11 cellular contexts compared by ENCODE assay signal in the genomic region with DNA sequence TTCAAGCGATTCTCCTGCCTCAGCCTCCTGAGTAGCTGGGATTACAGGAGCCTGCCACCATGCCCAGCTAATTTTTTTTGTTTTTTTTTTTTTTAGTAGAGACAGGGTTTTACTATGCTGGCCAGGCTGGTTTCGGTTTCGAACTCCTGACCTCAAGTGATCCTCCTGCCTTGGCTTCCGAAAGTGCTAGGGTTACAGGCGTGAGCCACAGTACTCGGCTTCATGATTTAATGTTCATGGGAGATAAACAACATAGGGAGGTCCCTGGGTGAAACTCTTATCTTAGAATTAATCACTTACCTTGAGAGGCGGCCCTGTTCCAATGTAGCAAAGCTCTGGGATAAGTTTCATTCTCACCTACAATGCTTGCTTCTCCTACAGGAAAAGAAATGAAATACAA. TPM values are rescaled to one million over a fixed set of nuclear protein-coding genes. Genes with fewer than 3 reads are reported as not detected.
DNase-seq lines count a peak whose midpoint lies in the region; ATAC-seq, FAIRE-seq and TF ChIP-seq lines count a peak whose summit lies in the region.
"Had no signal": no experiment of that assay in that cellular context is flagged by ENCODE, and none has a peak within 500 bp of the region (broad histone marks: within the 10 kb centered on the region; RNA-seq: fewer than 3 reads in every experiment).

No MANE protein-coding gene starts in this region.

- H3K27ac Mint-ChIP-seq in activated CD8-positive, alpha-beta T cell treated with anti-CD3 and anti-CD28 coated beads for 36 hours, result peak overlapping the region; percentile 10
- H3K27ac Mint-ChIP-seq: memory B cell had no signal

- no peaks in the 10 kb centered on the region for H3K9me3 Mint-ChIP-seq in activated CD8-positive, alpha-beta T cell treated with anti-CD3 and anti-CD28 coated beads for 36 hours
- H3K9me3 Mint-ChIP-seq: memory B cell had no signal

- intact Hi-C loops in activated CD8-positive, alpha-beta T cell treated with anti-CD3 and anti-CD28 coated beads for 36 hours (cut with micrococcal nuclease), result no loop called here
- intact Hi-C loops in sciatic nerve (cut with DNase I), result no loop called here
- intact Hi-C loops in OCI-LY7 (cut with micrococcal nuclease; ENCODE audit: unreplicated experiment), result loop anchor here (5.0 kb wide), 1 partner anchor 37 kb away; no protein-coding TSS in a partner anchor

- peak; percentile 26 for DNase-seq in activated CD8-positive, alpha-beta T cell treated with anti-CD3 and anti-CD28 coated beads for 36 hours
- DNase-seq in RCC 7860 (ENCODE audit: low spot score) (no peak), NCI-H510A treated with DMSO at 0.1 percent for 48 hours (lab: John Stamatoyannopoulos, UW) (no peak), sciatic nerve (ENCODE audit: low spot score) (no peak), OCI-LY7 (ENCODE audit: low spot score) (no peak)
- DNase-seq: AML-193, cortex of kidney had no signal

- ATAC-seq in GM18502 (IDR thresholded peaks at IDR 0.05; ENCODE audit: poor library complexity, unreplicated experiment), result peak; percentile 91
- peak; percentile 97 for ATAC-seq in GM19463 (IDR thresholded peaks at IDR 0.05; ENCODE audit: unreplicated experiment)
- peak; percentile 88 for ATAC-seq in HG03039 (IDR thresholded peaks at IDR 0.05; ENCODE audit: unreplicated experiment)
- peak; percentile 49 for ATAC-seq in activated CD8-positive, alpha-beta T cell treated with anti-CD3 and anti-CD28 coated beads for 36 hours
- no peak for ATAC-seq in sciatic nerve

- H3K27me3 Mint-ChIP-seq in activated CD8-positive, alpha-beta T cell treated with anti-CD3 and anti-CD28 coated beads for 36 hours, result no peaks in the 10 kb centered on the region
- H3K27me3 Mint-ChIP-seq: memory B cell had no signal

- peaks cover 99% of the 10 kb centered on the region for H3K36me3 ChIP-seq in OCI-LY7 (ENCODE audit: insufficient read depth, low read length)

- no peak overlapping the region for H3K4me2 ChIP-seq in OCI-LY7 (ENCODE audit: low read length)

- peaks cover 8% of the 10 kb centered on the region for H3K4me1 Mint-ChIP-seq in activated CD8-positive, alpha-beta T cell treated with anti-CD3 and anti-CD28 coated beads for 36 hours (ENCODE audit: low read depth)
- H3K4me1 Mint-ChIP-seq: memory B cell had no signal

- H3K79me2 ChIP-seq in OCI-LY7 (ENCODE audit: insufficient read depth, low read depth, low read length), result no peaks in the 10 kb centered on the region

- H3K9me3 ChIP-seq in OCI-LY7 (ENCODE audit: low read length), result no peaks in the 10 kb centered on the region

- H2AFZ ChIP-seq in OCI-LY7 (ENCODE audit: low read length), result no peak overlapping the region

- peaks cover 34% of the 10 kb centered on the region for H3K36me3 Mint-ChIP-seq in activated CD8-positive, alpha-beta T cell treated with anti-CD3 and anti-CD28 coated beads for 36 hours (ENCODE audit: low read depth)

- BruUV-seq in OCI-LY7 (replicated peaks; lab: Mats Ljungman, UMichigan), result no TSS peak

- H3K9me2 ChIP-seq in OCI-LY7 (ENCODE audit: insufficient read depth, low read length), result no peaks in the 10 kb centered on the region

- H3K27ac ChIP-seq in OCI-LY7 (ENCODE audit: low read depth, low read length, poor library complexity, severe bottlenecking), result no peak overlapping the region

- no peak overlapping the region for H3K4me3 ChIP-seq in OCI-LY7 (ENCODE audit: low read depth, low read length, poor library complexity, severe bottlenecking)

- H4K20me1 ChIP-seq in OCI-LY7 (ENCODE audit: insufficient read depth, low read length), result no peaks in the 10 kb centered on the region

- no peak for TF ChIP-seq CTCF in activated CD8-positive, alpha-beta T cell treated with anti-CD3 and anti-CD28 coated beads for 36 hours (IDR thresholded peaks at IDR 0.05)
- TF ChIP-seq CTCF in OCI-LY7 (conservative IDR thresholded peaks at IDR 0.05; ENCODE audit: low read length), result no peak

- CTCF ChIA-PET in activated CD8-positive, alpha-beta T cell treated with anti-CD3 and anti-CD28 coated beads for 36 hours (lab: Charles Lee), result no interaction called here
- CTCF ChIA-PET in OCI-LY7 (lab: Charles Lee; ENCODE audit: unreplicated experiment), result no interaction called here

- no peak for FAIRE-seq in RCC 7860 (lab: Jason Lieb, UNC)

- no peak overlapping the region for H3K4me3 Mint-ChIP-seq in activated CD8-positive, alpha-beta T cell treated with anti-CD3 and anti-CD28 coated beads for 36 hours
- H3K4me3 Mint-ChIP-seq: memory B cell had no signal

- POLR2A ChIA-PET in activated CD8-positive, alpha-beta T cell treated with anti-CD3 and anti-CD28 coated beads for 36 hours (lab: Charles Lee), result no interaction called here
- POLR2A ChIA-PET in OCI-LY7 (lab: Charles Lee), result interaction anchor here (2.2 to 5.1 kb wide), 3 partner anchors 13 to 41 kb away, joined by 12 to 22 read pairs (median 15); no protein-coding TSS in a partner anchor

- H3K4me1 ChIP-seq in OCI-LY7 (ENCODE audit: insufficient read depth, low read length, poor library complexity, severe bottlenecking), result no peaks in the 10 kb centered on the region

RNA-seq across cellular contexts. Expression of a gene that starts 48.3 kb away (rescaled TPM):
- total RNA-seq in activated CD8-positive, alpha-beta T cell treated with anti-CD3 and anti-CD28 coated beads for 36 hours, result 10 to 100 TPM; 46.4 to 55.4 TPM
- 87.7 TPM for total RNA-seq in sciatic nerve
- 58.3 and 68.8 TPM in 2 replicates for total RNA-seq in OCI-LY7 (2014; rRNA removed; shearing (Covaris generic))
- 185 and 195 TPM in 2 replicates for total RNA-seq in OCI-LY7 (2022)
